20 cellular contexts compared by ENCODE assay signal in genomic region chr11:66910669-66911068, GRCh38. TPM values are rescaled to one million over a fixed set of nuclear protein-coding genes. Genes with fewer than 3 reads are reported as not detected.
A peak's percentile ranks its signal among the peaks of the same experiment; 100 is the strongest.
DNase-seq lines count a peak whose midpoint lies in the region; ATAC-seq, FAIRE-seq and TF ChIP-seq lines count a peak whose summit lies in the region.
"Had no signal": no experiment of that assay in that cellular context is flagged by ENCODE, and none has a peak within 500 bp of the region (broad histone marks: within the 10 kb centered on the region; RNA-seq: fewer than 3 reads in every experiment).

No MANE protein-coding gene starts in this region.

- no peaks in the 10 kb centered on the region for H3F3A ChIP-seq in GM23248 (ENCODE audit: insufficient read depth)

- no peak for FAIRE-seq in kidney (lab: Jason Lieb, UNC)
- FAIRE-seq: A549, GM12892, GM18507 had no signal

- no peak overlapping the region for H2AFZ ChIP-seq in GM23248

- H3K4me1 ChIP-seq in kidney (ENCODE audit: control insufficient read depth in 1 of 2, insufficient read depth in 1 of 2, low read depth in 1 of 2, low read length in 2 of 2) = peaks cover 9 to 14% of the 10 kb centered on the region in 2 donors
- H3K4me1 ChIP-seq in mucosa of descending colon (ENCODE audit: low read depth) = no peaks in the 10 kb centered on the region
- no peaks in the 10 kb centered on the region for H3K4me1 ChIP-seq in upper lobe of right lung
- H3K4me1 ChIP-seq in GM23248 (ENCODE audit: insufficient read depth) = no peaks in the 10 kb centered on the region
- H3K4me1 ChIP-seq: BLaER1 had no signal

- no peaks in the 10 kb centered on the region for H3K27me3 ChIP-seq in upper lobe of right lung
- no peaks in the 10 kb centered on the region for H3K27me3 ChIP-seq in GM23248 (replicated peaks; ENCODE audit: insufficient read depth)
- H3K27me3 ChIP-seq: BLaER1 had no signal

- no peaks in the 10 kb centered on the region for H3K79me2 ChIP-seq in GM23248 (ENCODE audit: insufficient read depth)

- DNase-seq in AG20443 (ENCODE audit: low spot score) (peak; percentile 2), kidney (peak; percentile 18), mucosa of descending colon (no peak), upper lobe of right lung (no peak), GM23248 (no peak)
- no peak for DNase-seq in stimulated activated CD8-positive, alpha-beta memory T cell treated with anti-CD3 and anti-CD28 coated beads, Interleukin-4, amount 100 ng/mL, for 48 hours
- DNase-seq: CD4-positive, alpha-beta memory T cell; DMS153; DMS79; GDM1; GOT3; H7 had no signal

- no peak for TF ChIP-seq CTCF in kidney (IDR thresholded peaks at IDR 0.05; ENCODE audit: borderline replicate concordance, extremely low read depth, insufficient read depth)
- no peak for TF ChIP-seq CTCF in mucosa of descending colon (IDR thresholded peaks at IDR 0.05)
- TF ChIP-seq CTCF in upper lobe of right lung (IDR thresholded peaks at IDR 0.05) = no peak

- H4K20me1 ChIP-seq in GM23248 (ENCODE audit: insufficient read depth) = no peaks in the 10 kb centered on the region
- H4K20me1 ChIP-seq: BLaER1 had no signal

- intact Hi-C loops in kidney (cut with DNase I) (no loop called here), mucosa of descending colon (cut with DNase I, micrococcal nuclease) (no loop called here), upper lobe of right lung (cut with DNase I) (no loop called here)

- H3K27ac ChIP-seq in kidney (ENCODE audit: low read depth in 2 of 2, low read length in 2 of 2) (no peak overlapping the region), upper lobe of right lung (no peak overlapping the region), GM23248 (no peak overlapping the region)
- H3K27ac ChIP-seq: 22Rv1, A549, BLaER1, HL-60 had no signal

- in situ Hi-C loops in GM23248 (cut with MboI) = no loop called here

- H3K4me2 ChIP-seq in GM23248 (ENCODE audit: unreplicated experiment) = no peak overlapping the region
- H3K4me2 ChIP-seq: A549, BLaER1 had no signal

- H3K4me3 ChIP-seq in kidney (ENCODE audit: low read length in 2 of 2) (no peak overlapping the region), mucosa of descending colon (no peak overlapping the region), upper lobe of right lung (no peak overlapping the region), GM23248 (no peak overlapping the region)
- H3K4me3 ChIP-seq: A549, BLaER1 had no signal

- H3K9ac ChIP-seq in kidney (ENCODE audit: low read length in 2 of 2) = no peak overlapping the region
- H3K9ac ChIP-seq in GM23248 = no peak overlapping the region
- H3K9ac ChIP-seq: BLaER1 had no signal

- H3K9me3 ChIP-seq in kidney (ENCODE audit: control insufficient read depth in 1 of 2, low read length in 2 of 2) = no peaks in the 10 kb centered on the region
- no peaks in the 10 kb centered on the region for H3K9me3 ChIP-seq in mucosa of descending colon
- H3K9me3 ChIP-seq in upper lobe of right lung = no peaks in the 10 kb centered on the region
- H3K9me3 ChIP-seq in GM23248 (ENCODE audit: low read depth) = no peaks in the 10 kb centered on the region
- H3K9me3 ChIP-seq: A549, BLaER1 had no signal

- H3K36me3 ChIP-seq in kidney (ENCODE audit: control insufficient read depth in 1 of 2, insufficient read depth in 2 of 2, low read length in 2 of 2) (no peaks in the 10 kb centered on the region), mucosa of descending colon (ENCODE audit: low read depth) (no peaks in the 10 kb centered on the region), upper lobe of right lung (no peaks in the 10 kb centered on the region), GM23248 (ENCODE audit: low read depth) (no peaks in the 10 kb centered on the region)
- H3K36me3 ChIP-seq: BLaER1 had no signal

- H3K9me2 ChIP-seq in GM23248 (ENCODE audit: insufficient read depth) = no peaks in the 10 kb centered on the region

- WGBS in GM23248 (ENCODE audit: low coverage in 1 of 2, low lambda C conversion rate in 2 of 2, missing lambda C conversion rate in 2 of 2), 2 experiments = 83 to 85% methylated on average over 4 of the region's 4 CpGs

- peak; percentile 17 for ATAC-seq in mucosa of descending colon
- ATAC-seq in upper lobe of right lung = peak; percentile 48
- ATAC-seq in HG03196 (IDR thresholded peaks at IDR 0.05; ENCODE audit: unreplicated experiment) = no peak
- ATAC-seq: A549, HCT116 had no signal

RNA-seq across cellular contexts. Expression of gene PC, which starts 47.5 kb away (rescaled TPM):
- 20.8 TPM for total RNA-seq in kidney
- polyA plus RNA-seq in kidney (ENCODE audit: insufficient read depth, low read depth, low replicate concordance) = 95.2 TPM
- 10 to 100 TPM; 20.0 to 43.8 (median 43.3) TPM for total RNA-seq in mucosa of descending colon
- total RNA-seq in upper lobe of right lung = 12.7 TPM
- total RNA-seq in GM23248 (2014; rRNA removed; shearing (Covaris generic)) = 16.4 and 23.1 TPM in 2 replicates
- polyA plus RNA-seq in GM23248 (2016; fragmentation: Nextera tagmentation; extraction: Ambion mirVana) = 16.6 and 17.7 TPM in 2 replicates

RNA-seq across cellular contexts. Expression of gene LRFN4, which starts 53.8 kb away (rescaled TPM):
- total RNA-seq in kidney (22.3 TPM), mucosa of descending colon (10 to 100 TPM; 20.3 to 29.1 (median 27.8) TPM), upper lobe of right lung (14.0 TPM)
- polyA plus RNA-seq in kidney (ENCODE audit: insufficient read depth, low read depth, low replicate concordance) (6.8 TPM), GM23248 (2016; fragmentation: Nextera tagmentation; extraction: Ambion mirVana) (5.4 and 5.9 TPM in 2 replicates)
- total RNA-seq in GM23248 (2014; rRNA removed; shearing (Covaris generic)) = 38.3 and 42.2 TPM in 2 replicates

Comparison
In these comparisons a context has a peak if more than half of its experiments do, and no peak if none do; other contexts are left out.
1. DNase-seq: peak in AG20443 (single experiment) and kidney (single experiment); none in mucosa of descending colon (0 of 3), upper lobe of right lung (single experiment), GM23248 (single experiment) and stimulated activated CD8-positive, alpha-beta memory T cell treated with anti-CD3 and anti-CD28 coated beads, Interleukin-4, amount 100 ng/mL, for 48 hours (single experiment).